6 cellular contexts compared by ENCODE assay signal in the genomic region with DNA sequence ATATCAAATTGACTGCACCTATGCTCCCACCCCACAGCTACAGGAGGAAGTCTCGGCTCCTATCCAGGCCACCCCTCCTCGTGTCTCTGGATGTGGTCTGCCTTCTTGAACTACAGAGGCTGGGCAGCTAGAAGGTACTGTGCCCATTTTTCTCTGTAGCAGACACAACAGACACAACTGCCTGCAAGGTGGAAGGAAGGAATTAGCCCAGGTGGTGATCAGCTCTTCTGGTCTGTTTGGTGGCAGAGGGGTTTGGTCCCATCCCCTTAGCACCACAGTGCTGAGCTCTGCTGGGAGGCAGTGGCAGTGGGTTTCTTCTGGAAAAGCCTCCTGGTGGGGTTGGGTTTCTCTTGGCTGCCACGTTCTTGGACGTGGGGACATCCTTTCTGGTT.
"Had no signal": no experiment of that assay in that cellular context is flagged by ENCODE, and none has a peak within 500 bp of the region (broad histone marks: within the 10 kb centered on the region; RNA-seq: fewer than 3 reads in every experiment).

No MANE protein-coding gene starts in this region.

- DNase-seq: H9, HCEC 1CT, KBM-7 had no signal

- H3K4me3 Mint-ChIP-seq: GM23338, H9, IgD-negative memory B cell had no signal

- H3K4me1 Mint-ChIP-seq: IgD-negative memory B cell had no signal

- ATAC-seq: GM23338, HepG2 had no signal

- H3K9me3 Mint-ChIP-seq: GM23338, H9, IgD-negative memory B cell had no signal

- H3K27ac Mint-ChIP-seq: GM23338, H9, IgD-negative memory B cell had no signal

- H3K36me3 Mint-ChIP-seq: IgD-negative memory B cell had no signal
